In genomic region chr1:28236656-28237331, GRCh38 we compare ENCODE assay signal across 8 cellular contexts. TPM values are rescaled to one million over a fixed set of nuclear protein-coding genes. Genes with fewer than 3 reads are reported as not detected.
DNase-seq lines count a peak whose midpoint lies in the region; ATAC-seq, FAIRE-seq and TF ChIP-seq lines count a peak whose summit lies in the region.

No MANE protein-coding gene starts in this region.

- H3K27me3 ChIP-seq in GM06990 (replicated peaks; ENCODE audit: control insufficient read depth, insufficient read depth, low read length) (no peaks in the 10 kb centered on the region), Panc1 (ENCODE audit: control insufficient read depth, insufficient read depth, low read length) (no peaks in the 10 kb centered on the region)

- TF ChIP-seq CTCF in GM06990 (IDR thresholded peaks at IDR 0.05; ENCODE audit: insufficient read depth, low read length, poor library complexity, severe bottlenecking), result no peak
- TF ChIP-seq CTCF in Panc1 (IDR thresholded peaks at IDR 0.05), result no peak
- TF ChIP-seq CTCF in fibroblast of villous mesenchyme (IDR thresholded peaks at IDR 0.05; ENCODE audit: insufficient read depth, low read depth, low read length), result no peak
- no peak for TF ChIP-seq CTCF in retinal pigment epithelial cell (conservative IDR thresholded peaks at IDR 0.05; ENCODE audit: low read depth, low read length)
- no peak for TF ChIP-seq CTCF in GM10248 (IDR thresholded peaks at IDR 0.05; ENCODE audit: control extremely low read depth, extremely low read depth, low read depth, missing control alignments)

- ATAC-seq in Panc1, result no peak

- no peak for FAIRE-seq in H54 (lab: Jason Lieb, UNC)
- no peak for FAIRE-seq in urothelium cell line (lab: Jason Lieb, UNC)

- H3K4me1 ChIP-seq in Panc1 (ENCODE audit: control insufficient read depth, insufficient read depth, low read length), result peaks cover 8% of the 10 kb centered on the region

- H3K9me3 ChIP-seq in Panc1 (ENCODE audit: control insufficient read depth, insufficient read depth, low read depth, low read length), result no peaks in the 10 kb centered on the region

- in situ Hi-C loops in Panc1 (cut with HindIII; ENCODE audit: low pct_unique_long_range_greater_than_20kb, low sequenced_read_pairs), result no loop called here

- intact Hi-C loops in Panc1 (cut with micrococcal nuclease; ENCODE audit: unreplicated experiment), result no loop called here

- no peak for DNase-seq in GM06990 (ENCODE audit: extremely low read depth, insufficient read length)
- DNase-seq in Panc1 (ENCODE audit: low read depth, low spot score), result no peak
- no peak for DNase-seq in fibroblast of villous mesenchyme (ENCODE audit: low read depth)
- DNase-seq in retinal pigment epithelial cell (ENCODE audit: low read depth), result no peak
- no peak for DNase-seq in NCI-H2227 treated with DMSO at 0.1 percent for 48 hours (lab: John Stamatoyannopoulos, UW)
- DNase-seq in H54 (ENCODE audit: insufficient read length, low spot score), result no peak
- DNase-seq in GM10248 (ENCODE audit: extremely low spot score), result no peak
- DNase-seq in urothelium cell line (ENCODE audit: low spot score), result no peak

- peak overlapping the region; percentile 95 for H3K4me3 ChIP-seq in GM06990 (replicated peaks; ENCODE audit: low read depth, low read length)
- peak overlapping the region; percentile 92 to 94 for H3K4me3 ChIP-seq in Panc1 (ENCODE audit: low read depth in 2 of 2, low read length in 2 of 2)
- H3K4me3 ChIP-seq in fibroblast of villous mesenchyme (ENCODE audit: low read depth, low read length), result peak overlapping the region; percentile 86
- peak overlapping the region; percentile 98 for H3K4me3 ChIP-seq in retinal pigment epithelial cell (ENCODE audit: low read length)

- no TSS peak for BruUV-seq in Panc1 (replicated peaks; lab: Mats Ljungman, UMichigan)

- CTCF ChIA-PET in Panc1 (lab: Charles Lee) (no interaction called here), GM10248 (lab: Yijun Ruan, JAX) (interaction anchor here (1.1 to 6.4 kb wide), 4 partner anchors 10 to 123 kb away, joined by 3 to 63 read pairs (median 6); no protein-coding TSS in a partner anchor)

- no peak for TF ChIP-seq POLR2A in H54 (IDR thresholded peaks at IDR 0.05; ENCODE audit: low read depth, low read length)

- H3K36me3 ChIP-seq in GM06990 (ENCODE audit: control insufficient read depth, insufficient read depth, low read length), result peaks cover 2% of the 10 kb centered on the region; the same call in 1 of the 2 replicates
- no peaks in the 10 kb centered on the region; the same call in 1 of the 2 replicates for H3K36me3 ChIP-seq in Panc1 (ENCODE audit: control insufficient read depth, insufficient read depth, low read length)

- H3K27ac ChIP-seq in Panc1 (ENCODE audit: low read length), result peak overlapping the region; percentile 91

- POLR2A ChIA-PET in Panc1 (lab: Charles Lee), result interaction anchor here (1.0 kb wide), 1 partner anchor 10 kb away, joined by 6 read pairs; no protein-coding TSS in a partner anchor
- POLR2A ChIA-PET in GM10248 (lab: Yijun Ruan, JAX), result interaction anchor here (0.6 to 1.1 kb wide), 3 partner anchors 339 to 406 kb away, joined by 3 to 14 read pairs (median 13); no protein-coding TSS in a partner anchor

RNA-seq across cellular contexts. Expression of gene ATP5IF1, which starts 0.9 kb away (rescaled TPM):
- total RNA-seq in Panc1 (2021; ENCODE audit: unreplicated experiment) (94.5 TPM), fibroblast of villous mesenchyme (89.4 and 101 TPM in 2 replicates)
- 228 TPM for polyA plus RNA-seq in Panc1 (2012; ENCODE audit: insufficient read length)

RNA-seq across cellular contexts. Expression of gene DNAJC8, which starts 4.0 kb away (rescaled TPM):
- total RNA-seq in Panc1 (2021; ENCODE audit: unreplicated experiment) (127 TPM), fibroblast of villous mesenchyme (68.0 and 81.6 TPM in 2 replicates)
- 94.8 TPM for polyA plus RNA-seq in Panc1 (2012; ENCODE audit: insufficient read length)

RNA-seq across cellular contexts. Expression of gene SESN2, which starts 22.5 kb away (rescaled TPM):
- total RNA-seq in Panc1 (2021; ENCODE audit: unreplicated experiment) (19.7 TPM), fibroblast of villous mesenchyme (13.4 and 39.9 TPM in 2 replicates)
- 20.8 TPM for polyA plus RNA-seq in Panc1 (2012; ENCODE audit: insufficient read length)
